In the genomic region with DNA sequence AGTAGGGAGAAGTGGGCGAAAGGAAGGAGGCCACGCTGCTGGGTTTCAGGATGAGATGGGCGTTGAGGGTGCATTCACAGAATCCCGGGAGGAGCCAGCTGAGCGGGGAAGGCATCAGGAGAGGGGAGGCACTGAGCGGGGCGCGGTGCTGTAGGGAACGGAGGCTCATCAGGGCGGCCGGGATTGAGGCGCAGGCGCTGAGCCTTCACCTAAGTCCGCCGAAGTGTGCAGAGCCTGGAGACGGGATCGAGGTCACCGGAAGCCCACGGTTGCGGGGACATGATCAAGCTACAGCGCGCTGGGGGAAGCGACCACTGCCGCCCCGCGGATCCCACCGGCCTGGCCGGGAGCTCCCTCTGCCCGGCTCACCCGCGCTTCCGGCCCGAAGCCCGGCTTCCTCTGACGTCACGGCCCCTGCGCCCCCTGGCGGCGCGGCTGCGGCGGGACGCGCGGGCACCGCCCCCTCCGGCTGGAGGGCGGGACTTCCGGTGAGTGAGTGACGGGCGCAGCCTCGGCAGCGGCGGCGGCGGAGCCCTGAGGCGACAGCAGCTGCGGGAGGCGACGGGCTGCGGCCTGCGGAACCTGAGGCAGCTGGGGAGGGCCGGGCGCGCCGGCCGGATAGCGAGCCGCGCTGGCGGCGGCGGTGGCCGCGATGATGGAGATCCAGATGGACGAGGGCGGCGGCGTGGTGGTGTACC, we compare ENCODE assay signal across 8 cellular contexts. TPM values are rescaled to one million over a fixed set of nuclear protein-coding genes. Genes with fewer than 3 reads are reported as not detected.
DNase-seq lines count a peak whose midpoint lies in the region; ATAC-seq and TF ChIP-seq lines count a peak whose summit lies in the region.

TSS of gene MAPK8IP3 (plus strand) at position 508 of the 698 bp plus-strand sequence. CDS start at position 653, 145 bp downstream.

- DNase-seq in NCI-H1105 treated with DMSO at 0.1 percent for 48 hours (lab: John Stamatoyannopoulos, UW) (peak; percentile 69), SW480 (ENCODE audit: low spot score) (peak; percentile 81), cardiac septum (ENCODE audit: low spot score) (peak; percentile 98), posterior cingulate gyrus (peak; percentile 86 to 99 (median 90)), type B pancreatic cell (ENCODE audit: extremely low spot score, unreplicated experiment) (peak; percentile 99)
- DNase-seq in activated naive CD8-positive, alpha-beta T cell treated with anti-CD3 and anti-CD28 coated beads, Interleukin-2, amount 50 U/mL, for 24 hours, result peak; percentile 98

- peaks cover 37% of the 10 kb centered on the region for H3K4me1 Mint-ChIP-seq in activated naive CD8-positive, alpha-beta T cell treated with anti-CD3 and anti-CD28 coated beads, Interleukin-2, amount 50 U/mL, for 24 hours
- H3K4me1 Mint-ChIP-seq in type B pancreatic cell (ENCODE audit: unreplicated experiment), result peaks cover 16% of the 10 kb centered on the region

- TF ChIP-seq CTCF in GM12874 (IDR thresholded peaks at IDR 0.05; ENCODE audit: insufficient read depth, low read depth, low read length), result peak; percentile 96
- TF ChIP-seq CTCF in type B pancreatic cell (conservative IDR thresholded peaks at IDR 0.05), result peak; percentile 99

- no peaks in the 10 kb centered on the region for H3K9me3 Mint-ChIP-seq in activated naive CD8-positive, alpha-beta T cell treated with anti-CD3 and anti-CD28 coated beads, Interleukin-2, amount 50 U/mL, for 24 hours
- no peaks in the 10 kb centered on the region for H3K9me3 Mint-ChIP-seq in type B pancreatic cell

- H3K27ac Mint-ChIP-seq in activated naive CD8-positive, alpha-beta T cell treated with anti-CD3 and anti-CD28 coated beads, Interleukin-2, amount 50 U/mL, for 24 hours, result peak within 1 kb of the TSS; percentile 92
- H3K27ac Mint-ChIP-seq in type B pancreatic cell, result peak within 1 kb of the TSS; percentile 99

- intact Hi-C loops in cardiac septum (cut with DNase I), result loop anchor here (2.0 to 5.0 kb wide), 2 partner anchors 66 to 93 kb away; partner anchors contain the start of genes CRAMP1, EME2, IFT140 and MRPS34
- intact Hi-C loops in posterior cingulate gyrus (cut with DNase I), result loop anchor here (5.0 kb wide), 2 partner anchors 66 to 94 kb away; partner anchors contain the start of genes CRAMP1, EME2, IFT140 and MRPS34

- peak; percentile 87 for ATAC-seq in HG02678 (IDR thresholded peaks at IDR 0.05; ENCODE audit: unreplicated experiment)
- ATAC-seq in activated naive CD8-positive, alpha-beta T cell treated with anti-CD3 and anti-CD28 coated beads, Interleukin-2, amount 50 U/mL, for 24 hours, result peak; percentile 86

- peaks cover 17% of the 10 kb centered on the region for H3K36me3 Mint-ChIP-seq in activated naive CD8-positive, alpha-beta T cell treated with anti-CD3 and anti-CD28 coated beads, Interleukin-2, amount 50 U/mL, for 24 hours (ENCODE audit: low read depth)
- H3K36me3 Mint-ChIP-seq in type B pancreatic cell, result peaks cover 3% of the 10 kb centered on the region

- H3K27me3 Mint-ChIP-seq in activated naive CD8-positive, alpha-beta T cell treated with anti-CD3 and anti-CD28 coated beads, Interleukin-2, amount 50 U/mL, for 24 hours, result no peaks in the 10 kb centered on the region
- H3K27me3 Mint-ChIP-seq in type B pancreatic cell, result no peaks in the 10 kb centered on the region

- peak within 1 kb of the TSS; percentile 94 for H3K4me3 Mint-ChIP-seq in activated naive CD8-positive, alpha-beta T cell treated with anti-CD3 and anti-CD28 coated beads, Interleukin-2, amount 50 U/mL, for 24 hours
- H3K4me3 Mint-ChIP-seq in type B pancreatic cell, result peak within 1 kb of the TSS; percentile 99

RNA-seq across cellular contexts. Expression of gene MAPK8IP3, which starts in this region (rescaled TPM):
- total RNA-seq in cardiac septum (71.4 TPM), type B pancreatic cell (ENCODE audit: low replicate concordance) (50.4 and 97.5 TPM in 2 replicates)

Comparison
In these comparisons a context has a peak if more than half of its experiments do, and no peak if none do; other contexts are left out.
1. Peak in every context shown above with its lines: DNase-seq and ATAC-seq.